1 cellular context compared by ENCODE assay signal in the genomic region with DNA sequence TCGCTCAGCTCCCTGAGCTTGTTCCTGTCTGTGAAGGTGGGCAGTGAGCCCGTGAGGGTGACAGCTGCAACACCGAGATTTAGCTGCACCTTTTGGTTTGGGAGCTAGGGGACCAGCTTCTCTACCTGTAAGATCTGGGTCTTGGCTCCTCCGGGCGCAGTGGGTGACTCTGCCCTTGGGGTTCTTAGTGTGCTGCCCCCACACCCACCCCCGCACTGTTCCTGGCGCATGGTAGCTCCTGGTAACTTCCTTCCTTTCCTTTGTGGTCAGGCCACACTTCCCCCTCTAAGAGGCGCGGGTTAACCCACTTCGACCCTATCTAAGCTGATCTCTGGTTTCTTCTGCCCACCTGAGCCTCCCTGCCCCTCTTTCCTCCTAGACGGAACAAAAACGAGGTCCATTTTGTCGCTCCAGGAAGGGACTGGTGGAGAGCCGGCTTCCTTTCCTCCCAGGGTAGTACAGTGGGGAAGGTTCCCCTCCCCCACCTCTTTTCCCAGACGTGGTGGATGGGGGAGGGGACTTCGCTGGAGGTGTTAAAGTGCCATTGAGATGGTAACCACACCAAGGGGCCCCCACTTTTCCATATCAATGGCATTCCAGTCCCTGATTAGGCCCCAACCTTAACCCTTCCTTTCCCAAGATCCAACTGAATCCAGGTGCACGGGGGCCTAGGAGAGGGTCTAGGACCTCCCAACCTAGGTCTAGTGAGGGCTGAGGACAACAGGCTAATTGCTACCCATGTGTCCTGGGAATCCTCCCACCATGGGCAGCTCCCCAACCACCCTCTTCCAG.
TF ChIP-seq lines count a peak whose summit lies in the region.

No MANE protein-coding gene starts in this region.

TF ChIP-seq in WTC11, 78 proteins besides CTCF, POLR2A, EP300 and RAD21 (continued from another document and continues in another):
- TF ChIP-seq, protein P1, sequence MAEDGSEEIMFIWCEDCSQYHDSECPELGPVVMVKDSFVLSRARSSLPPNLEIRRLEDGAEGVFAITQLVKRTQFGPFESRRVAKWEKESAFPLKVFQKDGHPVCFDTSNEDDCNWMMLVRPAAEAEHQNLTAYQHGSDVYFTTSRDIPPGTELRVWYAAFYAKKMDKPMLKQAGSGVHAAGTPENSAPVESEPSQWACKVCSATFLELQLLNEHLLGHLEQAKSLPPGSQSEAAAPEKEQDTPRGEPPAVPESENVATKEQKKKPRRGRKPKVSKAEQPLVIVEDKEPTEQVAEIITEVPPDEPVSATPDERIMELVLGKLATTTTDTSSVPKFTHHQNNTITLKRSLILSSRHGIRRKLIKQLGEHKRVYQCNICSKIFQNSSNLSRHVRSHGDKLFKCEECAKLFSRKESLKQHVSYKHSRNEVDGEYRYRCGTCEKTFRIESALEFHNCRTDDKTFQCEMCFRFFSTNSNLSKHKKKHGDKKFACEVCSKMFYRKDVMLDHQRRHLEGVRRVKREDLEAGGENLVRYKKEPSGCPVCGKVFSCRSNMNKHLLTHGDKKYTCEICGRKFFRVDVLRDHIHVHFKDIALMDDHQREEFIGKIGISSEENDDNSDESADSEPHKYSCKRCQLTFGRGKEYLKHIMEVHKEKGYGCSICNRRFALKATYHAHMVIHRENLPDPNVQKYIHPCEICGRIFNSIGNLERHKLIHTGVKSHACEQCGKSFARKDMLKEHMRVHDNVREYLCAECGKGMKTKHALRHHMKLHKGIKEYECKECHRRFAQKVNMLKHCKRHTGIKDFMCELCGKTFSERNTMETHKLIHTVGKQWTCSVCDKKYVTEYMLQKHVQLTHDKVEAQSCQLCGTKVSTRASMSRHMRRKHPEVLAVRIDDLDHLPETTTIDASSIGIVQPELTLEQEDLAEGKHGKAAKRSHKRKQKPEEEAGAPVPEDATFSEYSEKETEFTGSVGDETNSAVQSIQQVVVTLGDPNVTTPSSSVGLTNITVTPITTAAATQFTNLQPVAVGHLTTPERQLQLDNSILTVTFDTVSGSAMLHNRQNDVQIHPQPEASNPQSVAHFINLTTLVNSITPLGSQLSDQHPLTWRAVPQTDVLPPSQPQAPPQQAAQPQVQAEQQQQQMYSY (CRISPR knock-in tag; IDR thresholded peaks at IDR 0.05): peak; percentile 60
- TF ChIP-seq ZNF396 (CRISPR knock-in tag; IDR thresholded peaks at IDR 0.05; ENCODE audit: borderline replicate concordance): no peak
- peak; percentile 68 for TF ChIP-seq ZNF423 (CRISPR knock-in tag; IDR thresholded peaks at IDR 0.05)
- peak; percentile 100 for TF ChIP-seq ZNF281 (CRISPR knock-in tag; IDR thresholded peaks at IDR 0.05)
- TF ChIP-seq CREM (CRISPR knock-in tag; IDR thresholded peaks at IDR 0.05): peak; percentile 45; the same call in 1 of the 2 replicates
- TF ChIP-seq ZBTB21 (CRISPR knock-in tag; IDR thresholded peaks at IDR 0.05; ENCODE audit: borderline replicate concordance): no peak
- no peak for TF ChIP-seq ZNF671 (CRISPR knock-in tag; IDR thresholded peaks at IDR 0.05)
- TF ChIP-seq PRRX2 (CRISPR knock-in tag; IDR thresholded peaks at IDR 0.05): peak; percentile 54; the same call in 1 of the 2 replicates
- no peak; the same call in 1 of the 2 replicates for TF ChIP-seq NFATC4 (CRISPR knock-in tag; IDR thresholded peaks at IDR 0.05)
- no peak for TF ChIP-seq JUN (CRISPR knock-in tag; IDR thresholded peaks at IDR 0.05)
- TF ChIP-seq SMAD3 (CRISPR knock-in tag; IDR thresholded peaks at IDR 0.05; ENCODE audit: borderline replicate concordance): no peak
- no peak for TF ChIP-seq HMGA2 (CRISPR knock-in tag; IDR thresholded peaks at IDR 0.05)
- TF ChIP-seq E2F1 (CRISPR knock-in tag; IDR thresholded peaks at IDR 0.05): no peak
- TF ChIP-seq, protein P2, sequence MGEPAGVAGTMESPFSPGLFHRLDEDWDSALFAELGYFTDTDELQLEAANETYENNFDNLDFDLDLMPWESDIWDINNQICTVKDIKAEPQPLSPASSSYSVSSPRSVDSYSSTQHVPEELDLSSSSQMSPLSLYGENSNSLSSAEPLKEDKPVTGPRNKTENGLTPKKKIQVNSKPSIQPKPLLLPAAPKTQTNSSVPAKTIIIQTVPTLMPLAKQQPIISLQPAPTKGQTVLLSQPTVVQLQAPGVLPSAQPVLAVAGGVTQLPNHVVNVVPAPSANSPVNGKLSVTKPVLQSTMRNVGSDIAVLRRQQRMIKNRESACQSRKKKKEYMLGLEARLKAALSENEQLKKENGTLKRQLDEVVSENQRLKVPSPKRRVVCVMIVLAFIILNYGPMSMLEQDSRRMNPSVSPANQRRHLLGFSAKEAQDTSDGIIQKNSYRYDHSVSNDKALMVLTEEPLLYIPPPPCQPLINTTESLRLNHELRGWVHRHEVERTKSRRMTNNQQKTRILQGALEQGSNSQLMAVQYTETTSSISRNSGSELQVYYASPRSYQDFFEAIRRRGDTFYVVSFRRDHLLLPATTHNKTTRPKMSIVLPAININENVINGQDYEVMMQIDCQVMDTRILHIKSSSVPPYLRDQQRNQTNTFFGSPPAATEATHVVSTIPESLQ (CRISPR knock-in tag; IDR thresholded peaks at IDR 0.05): no peak
- TF ChIP-seq ZNF121 (CRISPR knock-in tag; IDR thresholded peaks at IDR 0.05): 0 out of 2 replicates have a peak, but pooled peaks have one; percentile 51
- TF ChIP-seq JAZF1 (CRISPR knock-in tag; IDR thresholded peaks at IDR 0.05): no peak
- peak; percentile 78 for TF ChIP-seq SP1 (CRISPR knock-in tag; conservative IDR thresholded peaks at IDR 0.05)
- TF ChIP-seq MYBL2 (CRISPR knock-in tag; IDR thresholded peaks at IDR 0.05): no peak
- peak; percentile 70; the same call in 1 of the 2 replicates for TF ChIP-seq ESRRA (CRISPR knock-in tag; IDR thresholded peaks at IDR 0.05; ENCODE audit: borderline replicate concordance)
- 0 out of 2 replicates have a peak, but pooled peaks have one; percentile 50 for TF ChIP-seq TCF7 (CRISPR knock-in tag; IDR thresholded peaks at IDR 0.05; ENCODE audit: low read depth)
- peak; percentile 96 for TF ChIP-seq ETV6 (CRISPR knock-in tag; IDR thresholded peaks at IDR 0.05)
- TF ChIP-seq, protein P3, sequence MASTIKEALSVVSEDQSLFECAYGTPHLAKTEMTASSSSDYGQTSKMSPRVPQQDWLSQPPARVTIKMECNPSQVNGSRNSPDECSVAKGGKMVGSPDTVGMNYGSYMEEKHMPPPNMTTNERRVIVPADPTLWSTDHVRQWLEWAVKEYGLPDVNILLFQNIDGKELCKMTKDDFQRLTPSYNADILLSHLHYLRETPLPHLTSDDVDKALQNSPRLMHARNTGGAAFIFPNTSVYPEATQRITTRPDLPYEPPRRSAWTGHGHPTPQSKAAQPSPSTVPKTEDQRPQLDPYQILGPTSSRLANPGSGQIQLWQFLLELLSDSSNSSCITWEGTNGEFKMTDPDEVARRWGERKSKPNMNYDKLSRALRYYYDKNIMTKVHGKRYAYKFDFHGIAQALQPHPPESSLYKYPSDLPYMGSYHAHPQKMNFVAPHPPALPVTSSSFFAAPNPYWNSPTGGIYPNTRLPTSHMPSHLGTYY (CRISPR knock-in tag; IDR thresholded peaks at IDR 0.05): peak; percentile 92
- no peak for TF ChIP-seq IRF2 (CRISPR knock-in tag; IDR thresholded peaks at IDR 0.05; ENCODE audit: borderline replicate concordance, low read depth)
- TF ChIP-seq CDX4 (CRISPR knock-in tag; IDR thresholded peaks at IDR 0.05; ENCODE audit: borderline replicate concordance): no peak
- TF ChIP-seq, protein P4, sequence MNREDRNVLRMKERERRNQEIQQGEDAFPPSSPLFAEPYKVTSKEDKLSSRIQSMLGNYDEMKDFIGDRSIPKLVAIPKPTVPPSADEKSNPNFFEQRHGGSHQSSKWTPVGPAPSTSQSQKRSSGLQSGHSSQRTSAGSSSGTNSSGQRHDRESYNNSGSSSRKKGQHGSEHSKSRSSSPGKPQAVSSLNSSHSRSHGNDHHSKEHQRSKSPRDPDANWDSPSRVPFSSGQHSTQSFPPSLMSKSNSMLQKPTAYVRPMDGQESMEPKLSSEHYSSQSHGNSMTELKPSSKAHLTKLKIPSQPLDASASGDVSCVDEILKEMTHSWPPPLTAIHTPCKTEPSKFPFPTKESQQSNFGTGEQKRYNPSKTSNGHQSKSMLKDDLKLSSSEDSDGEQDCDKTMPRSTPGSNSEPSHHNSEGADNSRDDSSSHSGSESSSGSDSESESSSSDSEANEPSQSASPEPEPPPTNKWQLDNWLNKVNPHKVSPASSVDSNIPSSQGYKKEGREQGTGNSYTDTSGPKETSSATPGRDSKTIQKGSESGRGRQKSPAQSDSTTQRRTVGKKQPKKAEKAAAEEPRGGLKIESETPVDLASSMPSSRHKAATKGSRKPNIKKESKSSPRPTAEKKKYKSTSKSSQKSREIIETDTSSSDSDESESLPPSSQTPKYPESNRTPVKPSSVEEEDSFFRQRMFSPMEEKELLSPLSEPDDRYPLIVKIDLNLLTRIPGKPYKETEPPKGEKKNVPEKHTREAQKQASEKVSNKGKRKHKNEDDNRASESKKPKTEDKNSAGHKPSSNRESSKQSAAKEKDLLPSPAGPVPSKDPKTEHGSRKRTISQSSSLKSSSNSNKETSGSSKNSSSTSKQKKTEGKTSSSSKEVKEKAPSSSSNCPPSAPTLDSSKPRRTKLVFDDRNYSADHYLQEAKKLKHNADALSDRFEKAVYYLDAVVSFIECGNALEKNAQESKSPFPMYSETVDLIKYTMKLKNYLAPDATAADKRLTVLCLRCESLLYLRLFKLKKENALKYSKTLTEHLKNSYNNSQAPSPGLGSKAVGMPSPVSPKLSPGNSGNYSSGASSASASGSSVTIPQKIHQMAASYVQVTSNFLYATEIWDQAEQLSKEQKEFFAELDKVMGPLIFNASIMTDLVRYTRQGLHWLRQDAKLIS (CRISPR knock-in tag; IDR thresholded peaks at IDR 0.05; ENCODE audit: borderline replicate concordance): 0 out of 2 replicates have a peak, but pooled peaks have one; percentile 31
- no peak for TF ChIP-seq GRHL2 (CRISPR knock-in tag; IDR thresholded peaks at IDR 0.05; ENCODE audit: insufficient replicate concordance, severe bottlenecking)
- TF ChIP-seq, protein P5, sequence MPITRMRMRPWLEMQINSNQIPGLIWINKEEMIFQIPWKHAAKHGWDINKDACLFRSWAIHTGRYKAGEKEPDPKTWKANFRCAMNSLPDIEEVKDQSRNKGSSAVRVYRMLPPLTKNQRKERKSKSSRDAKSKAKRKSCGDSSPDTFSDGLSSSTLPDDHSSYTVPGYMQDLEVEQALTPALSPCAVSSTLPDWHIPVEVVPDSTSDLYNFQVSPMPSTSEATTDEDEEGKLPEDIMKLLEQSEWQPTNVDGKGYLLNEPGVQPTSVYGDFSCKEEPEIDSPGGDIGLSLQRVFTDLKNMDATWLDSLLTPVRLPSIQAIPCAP (CRISPR knock-in tag; IDR thresholded peaks at IDR 0.05): no peak
- TF ChIP-seq, protein P6, sequence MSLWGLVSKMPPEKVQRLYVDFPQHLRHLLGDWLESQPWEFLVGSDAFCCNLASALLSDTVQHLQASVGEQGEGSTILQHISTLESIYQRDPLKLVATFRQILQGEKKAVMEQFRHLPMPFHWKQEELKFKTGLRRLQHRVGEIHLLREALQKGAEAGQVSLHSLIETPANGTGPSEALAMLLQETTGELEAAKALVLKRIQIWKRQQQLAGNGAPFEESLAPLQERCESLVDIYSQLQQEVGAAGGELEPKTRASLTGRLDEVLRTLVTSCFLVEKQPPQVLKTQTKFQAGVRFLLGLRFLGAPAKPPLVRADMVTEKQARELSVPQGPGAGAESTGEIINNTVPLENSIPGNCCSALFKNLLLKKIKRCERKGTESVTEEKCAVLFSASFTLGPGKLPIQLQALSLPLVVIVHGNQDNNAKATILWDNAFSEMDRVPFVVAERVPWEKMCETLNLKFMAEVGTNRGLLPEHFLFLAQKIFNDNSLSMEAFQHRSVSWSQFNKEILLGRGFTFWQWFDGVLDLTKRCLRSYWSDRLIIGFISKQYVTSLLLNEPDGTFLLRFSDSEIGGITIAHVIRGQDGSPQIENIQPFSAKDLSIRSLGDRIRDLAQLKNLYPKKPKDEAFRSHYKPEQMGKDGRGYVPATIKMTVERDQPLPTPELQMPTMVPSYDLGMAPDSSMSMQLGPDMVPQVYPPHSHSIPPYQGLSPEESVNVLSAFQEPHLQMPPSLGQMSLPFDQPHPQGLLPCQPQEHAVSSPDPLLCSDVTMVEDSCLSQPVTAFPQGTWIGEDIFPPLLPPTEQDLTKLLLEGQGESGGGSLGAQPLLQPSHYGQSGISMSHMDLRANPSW (CRISPR knock-in tag; conservative IDR thresholded peaks at IDR 0.05; ENCODE audit: low read depth): no peak
